1 cellular context compared by ENCODE assay signal in genomic region chr5:83563631-83564030, GRCh38.
TF ChIP-seq lines count a peak whose summit lies in the region.

No MANE protein-coding gene starts in this region.

TF ChIP-seq in WTC11, 78 proteins besides CTCF, POLR2A, EP300 and RAD21 (continued from another document):
- no peak for TF ChIP-seq E2F1 (CRISPR knock-in tag; IDR thresholded peaks at IDR 0.05)
